In genomic region chr12:116959845-116960514, GRCh38 we compare ENCODE assay signal across 8 cellular contexts. TPM values are rescaled to one million over a fixed set of nuclear protein-coding genes. Genes with fewer than 3 reads are reported as not detected.
DNase-seq lines count a peak whose midpoint lies in the region; ATAC-seq, FAIRE-seq and TF ChIP-seq lines count a peak whose summit lies in the region.

No MANE protein-coding gene starts in this region.

- DNase-seq in GM12892 (ENCODE audit: insufficient read length): peak; percentile 24
- DNase-seq in activated naive CD8-positive, alpha-beta T cell treated with anti-CD3 and anti-CD28 coated beads for 36 hours: peak; percentile 38
- no peak for DNase-seq in adrenal gland
- DNase-seq in NOMO-1 treated with DMSO at 0.1 percent for 48 hours (lab: John Stamatoyannopoulos, UW; ENCODE audit: unreplicated experiment): no peak
- DNase-seq in DMS53 (lab: John Stamatoyannopoulos, UW): no peak
- no peak for DNase-seq in urothelium cell line (ENCODE audit: low spot score)

- no peak overlapping the region for H3K27ac ChIP-seq in adrenal gland

- peaks cover 0 to 4% of the 10 kb centered on the region in 2 donors for H3K36me3 ChIP-seq in adrenal gland (replicated peaks in 1 of 2)

- no peak overlapping the region for H3K4me3 ChIP-seq in adrenal gland

- ATAC-seq in GM19463 (IDR thresholded peaks at IDR 0.05; ENCODE audit: unreplicated experiment) (peak; percentile 99), HG03342 (IDR thresholded peaks at IDR 0.05; ENCODE audit: unreplicated experiment) (peak; percentile 99)

- H3K4me3 Mint-ChIP-seq in activated naive CD8-positive, alpha-beta T cell treated with anti-CD3 and anti-CD28 coated beads for 36 hours: no peak overlapping the region

- TF ChIP-seq POLR2A in GM12892 (IDR thresholded peaks at IDR 0.05; ENCODE audit: low read depth, low read length) (no peak), adrenal gland (IDR thresholded peaks at IDR 0.05) (no peak)

- H3K27me3 Mint-ChIP-seq in activated naive CD8-positive, alpha-beta T cell treated with anti-CD3 and anti-CD28 coated beads for 36 hours: no peaks in the 10 kb centered on the region

- FAIRE-seq in GM12892 (lab: Jason Lieb, UNC) (peak; percentile 81), urothelium cell line (lab: Jason Lieb, UNC) (no peak)

- H3K4me1 Mint-ChIP-seq in activated naive CD8-positive, alpha-beta T cell treated with anti-CD3 and anti-CD28 coated beads for 36 hours: peaks cover 20% of the 10 kb centered on the region

- H3K27me3 ChIP-seq in adrenal gland: no peaks in the 10 kb centered on the region

- no peak for TF ChIP-seq CTCF in adrenal gland (IDR thresholded peaks at IDR 0.05)

- peak overlapping the region; percentile 30 for H3K27ac Mint-ChIP-seq in activated naive CD8-positive, alpha-beta T cell treated with anti-CD3 and anti-CD28 coated beads for 36 hours

- H3K9me3 ChIP-seq in adrenal gland (replicated peaks in 1 of 3): no peaks in the 10 kb centered on the region

- 87 to 93% (median 91%) methylated on average over 5 of the region's 5 CpGs for WGBS in adrenal gland, 4 donors

- intact Hi-C loops in adrenal gland (cut with DNase I): no loop called here

- H3K9me3 Mint-ChIP-seq in activated naive CD8-positive, alpha-beta T cell treated with anti-CD3 and anti-CD28 coated beads for 36 hours: no peaks in the 10 kb centered on the region

- H3K4me1 ChIP-seq in adrenal gland (replicated peaks in 1 of 2): peaks cover 0 to 6% of the 10 kb centered on the region in 2 donors

- H3K36me3 Mint-ChIP-seq in activated naive CD8-positive, alpha-beta T cell treated with anti-CD3 and anti-CD28 coated beads for 36 hours: no peaks in the 10 kb centered on the region

RNA-seq across cellular contexts. Expression of gene FBXW8, which starts 49.2 kb away (rescaled TPM):
- polyA plus RNA-seq in GM12892 (2012; ENCODE audit: missing spikeins): 3.7 TPM
- total RNA-seq in activated naive CD8-positive, alpha-beta T cell treated with anti-CD3 and anti-CD28 coated beads for 36 hours: 1 to 10 TPM; 7.3 to 8.0 TPM
- total RNA-seq in adrenal gland: 10 to 100 TPM; 13.8 to 19.1 (median 16.5) TPM
- polyA plus RNA-seq in adrenal gland: 1 to 10 TPM; 2.9 to 9.7 (median 4.2) TPM

Comparison
In these comparisons a context has a peak if more than half of its experiments do, and no peak if none do; other contexts are left out.
1. DNase-seq: peak in GM12892 (single experiment) and activated naive CD8-positive, alpha-beta T cell treated with anti-CD3 and anti-CD28 coated beads for 36 hours (single experiment); none in adrenal gland (0 of 7), NOMO-1 treated with DMSO at 0.1 percent for 48 hours (single experiment), DMS53 (single experiment) and urothelium cell line (single experiment).